8 cellular contexts compared by ENCODE assay signal in genomic region chr12:75329918-75330826, GRCh38. TPM values are rescaled to one million over a fixed set of nuclear protein-coding genes. Genes with fewer than 3 reads are reported as not detected.
DNase-seq lines count a peak whose midpoint lies in the region; ATAC-seq and TF ChIP-seq lines count a peak whose summit lies in the region.

Gene CAPS2, minus strand, starts transcription at chr12:75330324. Its CDS starts 3,826 bp downstream, at chr12:75326498.

- no peaks in the 10 kb centered on the region for H3K9me3 ChIP-seq in neural progenitor cell (ENCODE audit: low read depth)

- H3K79me2 ChIP-seq in KMS-11 (ENCODE audit: insufficient read depth, low read depth) = no peaks in the 10 kb centered on the region
- H3K79me2 ChIP-seq in neural progenitor cell (ENCODE audit: low read depth) = no peaks in the 10 kb centered on the region

- H3K9ac ChIP-seq in KMS-11 (peak within 1 kb of the TSS; percentile 63), neural progenitor cell (no peak within 1 kb of the TSS)

- peak within 1 kb of the TSS; percentile 89 for H3K27ac Mint-ChIP-seq in neural progenitor cell

- H3K4me1 ChIP-seq in KMS-11 (ENCODE audit: low read depth, poor library complexity, severe bottlenecking) (peaks cover 28% of the 10 kb centered on the region), foreskin keratinocyte (peaks cover 4% of the 10 kb centered on the region), neural progenitor cell (peaks cover 6% of the 10 kb centered on the region)

- H3K9me3 Mint-ChIP-seq in neural progenitor cell = no peaks in the 10 kb centered on the region

- H3K4me3 ChIP-seq in KMS-11 (IDR thresholded peaks at IDR 0.05; ENCODE audit: insufficient read depth, low read depth, low read length) (no peak within 1 kb of the TSS), neural progenitor cell (peak within 1 kb of the TSS; percentile 59)

- peak within 1 kb of the TSS; percentile 13; the same call in 1 of the 2 replicates for H3K27ac ChIP-seq in KMS-11
- no peak within 1 kb of the TSS for H3K27ac ChIP-seq in foreskin keratinocyte
- H3K27ac ChIP-seq in neural progenitor cell = peak within 1 kb of the TSS; percentile 66
- peak within 1 kb of the TSS; percentile 16 for H3K27ac ChIP-seq in substantia nigra (ENCODE audit: low read depth, low read length, poor library complexity, severe bottlenecking)

- H3K36me3 ChIP-seq in KMS-11 (ENCODE audit: insufficient read depth) = no peaks in the 10 kb centered on the region
- no peaks in the 10 kb centered on the region for H3K36me3 ChIP-seq in neural progenitor cell

- H3K36me3 Mint-ChIP-seq in neural progenitor cell = no peaks in the 10 kb centered on the region

- peaks cover 17% of the 10 kb centered on the region for H3F3A ChIP-seq in neural progenitor cell (ENCODE audit: low read depth)

- H3K4me3 Mint-ChIP-seq in neural progenitor cell = peak within 1 kb of the TSS; percentile 88

- TF ChIP-seq CTCF in KMS-11 (conservative IDR thresholded peaks at IDR 0.05; ENCODE audit: low read depth, low read length) (no peak), foreskin keratinocyte (conservative IDR thresholded peaks at IDR 0.05) (no peak), neural progenitor cell (IDR thresholded peaks at IDR 0.05) (no peak)

- peak within 1 kb of the TSS; percentile 71 for H3K4me2 ChIP-seq in KMS-11
- peak within 1 kb of the TSS; percentile 82 for H3K4me2 ChIP-seq in neural progenitor cell

- H3K27me3 ChIP-seq in KMS-11 (ENCODE audit: insufficient read depth, low read depth) (no peaks in the 10 kb centered on the region), foreskin keratinocyte (no peaks in the 10 kb centered on the region), neural progenitor cell (no peaks in the 10 kb centered on the region)

- peaks cover 10% of the 10 kb centered on the region for H3K27me3 Mint-ChIP-seq in neural progenitor cell (ENCODE audit: insufficient read depth, low read depth)

- DNase-seq in EH (ENCODE audit: low read depth) = peak; percentile 86
- DNase-seq in RPMI8226 = peak; percentile 83
- peak; percentile 42 for DNase-seq in activated effector memory CD4-positive, alpha-beta T cell treated with Interleukin-2 at 50 U/mL for 16 hours
- DNase-seq in foreskin keratinocyte = peak; percentile 66 to 81
- peak; percentile 94 for DNase-seq in neural progenitor cell (ENCODE audit: low spot score)
- DNase-seq in substantia nigra (lab: John Stamatoyannopoulos, UW) = peak; percentile 11 to 88 (median 64)

- peaks cover 36% of the 10 kb centered on the region for H3K4me1 Mint-ChIP-seq in neural progenitor cell

- ATAC-seq in GM21825 (IDR thresholded peaks at IDR 0.05; ENCODE audit: unreplicated experiment) = peak; percentile 90
- ATAC-seq in foreskin keratinocyte = peak; percentile 94

- H4K20me1 ChIP-seq in KMS-11 (ENCODE audit: insufficient read depth) = no peaks in the 10 kb centered on the region
- peaks cover 3% of the 10 kb centered on the region for H4K20me1 ChIP-seq in neural progenitor cell (ENCODE audit: low read depth)

- H2AFZ ChIP-seq in KMS-11 (ENCODE audit: low read depth) (peak within 1 kb of the TSS; percentile 92), neural progenitor cell (replicated peaks) (peak within 1 kb of the TSS; percentile 93)

RNA-seq across cellular contexts. Expression of gene CAPS2, which starts in this region (rescaled TPM):
- total RNA-seq in foreskin keratinocyte (0.51 and 1.1 TPM in 2 replicates), neural progenitor cell (ENCODE audit: low replicate concordance) (14.4 and 20.1 TPM in 2 replicates)
- polyA plus RNA-seq in foreskin keratinocyte = 0.28 and 0.37 TPM in 2 replicates

Comparison
In these comparisons a context has a peak if more than half of its experiments do, and no peak if none do; other contexts are left out.
1. DNase-seq: peak in every context shown above with its lines; median percentile 94 in neural progenitor cell; 86 in EH; 83 in RPMI8226; 74 in foreskin keratinocyte; 64 in substantia nigra; 42 in activated effector memory CD4-positive, alpha-beta T cell treated with Interleukin-2 at 50 U/mL for 16 hours.